In genomic region chr6:31795616-31796298, GRCh38 we compare ENCODE assay signal across 1 cellular context.
A peak's percentile ranks its signal among the peaks of the same experiment; 100 is the strongest.
TF ChIP-seq lines count a peak whose summit lies in the region.

Gene VARS1 (minus strand): TSS chr6:31795752. CDS start chr6:31795217, 535 bp downstream.

TF ChIP-seq in HepG2, 621 proteins besides CTCF, POLR2A, EP300 and RAD21 (continued from another document and continues in another):
- TF ChIP-seq EZH2 (conservative IDR thresholded peaks at IDR 0.05; ENCODE audit: low read depth, low read length) (no peak), ZNF713 (CRISPR knock-in tag; IDR thresholded peaks at IDR 0.05) (0 out of 2 replicates have a peak, but pooled peaks have one; percentile 30), ESRRA (CRISPR knock-in tag; IDR thresholded peaks at IDR 0.05; ENCODE audit: low read depth) (peak; percentile 59; the same call in 1 of the 2 replicates), RARG (CRISPR knock-in tag; IDR thresholded peaks at IDR 0.05; ENCODE audit: low read depth) (peak; percentile 78; the same call in 1 of the 2 replicates), THAP11 (CRISPR knock-in tag; IDR thresholded peaks at IDR 0.05) (peak; percentile 81), SIN3B (IDR thresholded peaks at IDR 0.05; ENCODE audit: low read length) (0 out of 2 replicates have a peak, but pooled peaks have one; percentile 42), ZNF142 (CRISPR knock-in tag; IDR thresholded peaks at IDR 0.05) (peak; percentile 94), ZNF598 (CRISPR knock-in tag; IDR thresholded peaks at IDR 0.05; ENCODE audit: borderline replicate concordance) (peak; percentile 65; the same call in 1 of the 2 replicates), TAF15 (IDR thresholded peaks at IDR 0.05; ENCODE audit: low read depth, low read length, poor library complexity, severe bottlenecking) (peak; percentile 64), NAIF1 (CRISPR knock-in tag; IDR thresholded peaks at IDR 0.05; ENCODE audit: borderline replicate concordance) (no peak), KDM6A (CRISPR knock-in tag; IDR thresholded peaks at IDR 0.05; ENCODE audit: low read depth) (no peak), RXRA (CRISPR knock-in tag; IDR thresholded peaks at IDR 0.05) (peak; percentile 83), ZNF280B (CRISPR knock-in tag; IDR thresholded peaks at IDR 0.05; ENCODE audit: borderline replicate concordance) (peak; percentile 94; the same call in 1 of the 2 replicates), ZEB1 (IDR thresholded peaks at IDR 0.05; ENCODE audit: insufficient replicate concordance, low read depth) (peak; percentile 29), KDM3A (CRISPR knock-in tag; IDR thresholded peaks at IDR 0.05; ENCODE audit: low read depth) (peak; percentile 87; the same call in 1 of the 2 replicates), TOE1 (CRISPR knock-in tag; IDR thresholded peaks at IDR 0.05) (peak; percentile 17; the same call in 1 of the 2 replicates), MXD4 (CRISPR knock-in tag; IDR thresholded peaks at IDR 0.05) (peak; percentile 100), FOXP4 (CRISPR knock-in tag; IDR thresholded peaks at IDR 0.05) (no peak), E2F5 (CRISPR knock-in tag; conservative IDR thresholded peaks at IDR 0.05) (no peak), ZFP1 (CRISPR knock-in tag; IDR thresholded peaks at IDR 0.05) (no peak), ZNF280D (CRISPR knock-in tag; IDR thresholded peaks at IDR 0.05) (peak; percentile 45), PATZ1 (CRISPR knock-in tag; IDR thresholded peaks at IDR 0.05) (peak; percentile 46), ZNF367 (CRISPR knock-in tag; IDR thresholded peaks at IDR 0.05; ENCODE audit: borderline replicate concordance) (peak; percentile 73; the same call in 1 of the 2 replicates), GLI4 (CRISPR knock-in tag; IDR thresholded peaks at IDR 0.05; ENCODE audit: borderline replicate concordance) (no peak), ZNF597 (CRISPR knock-in tag; IDR thresholded peaks at IDR 0.05) (peak; percentile 87), ZNF180 (CRISPR knock-in tag; IDR thresholded peaks at IDR 0.05; ENCODE audit: borderline replicate concordance, low read depth) (peak; percentile 53; the same call in 1 of the 2 replicates), MNT (IDR thresholded peaks at IDR 0.05) (peak; percentile 81), TFAP4 (IDR thresholded peaks at IDR 0.05; ENCODE audit: borderline replicate concordance, low read depth) (peak; percentile 48; the same call in 1 of the 2 replicates), HIC2 (CRISPR knock-in tag; IDR thresholded peaks at IDR 0.05; ENCODE audit: low read depth) (peak; percentile 79; the same call in 1 of the 2 replicates), NFE2L1 (CRISPR knock-in tag; IDR thresholded peaks at IDR 0.05; ENCODE audit: borderline replicate concordance) (peak; percentile 19; the same call in 1 of the 2 replicates)
